ENCODE assay signal across 21 cellular contexts in the genomic region with DNA sequence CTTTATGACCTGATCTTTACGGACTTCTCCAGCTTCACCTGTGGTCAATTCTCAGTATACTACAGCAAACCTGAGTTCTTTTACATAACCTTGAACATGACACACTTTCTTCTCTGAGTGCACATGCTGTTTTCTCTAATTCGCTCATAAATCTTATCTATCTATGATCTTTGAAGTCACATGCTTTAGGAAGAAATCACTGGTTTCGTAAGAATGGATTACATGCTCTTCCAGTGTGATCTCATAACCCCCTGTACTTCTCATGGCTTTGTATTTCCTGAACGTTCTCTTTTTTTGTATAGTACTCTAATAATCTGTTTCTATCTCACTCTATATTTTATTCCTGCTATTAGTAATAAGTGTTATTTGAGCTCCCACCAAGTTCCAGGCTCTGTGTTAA.
"Had no signal": no experiment of that assay in that cellular context is flagged by ENCODE, and none has a peak within 500 bp of the region (broad histone marks: within the 10 kb centered on the region; RNA-seq: fewer than 3 reads in every experiment).

No MANE protein-coding gene starts in this region.

- DNase-seq: activated CD4-positive, alpha-beta memory T cell treated with anti-CD3 and anti-CD28 coated beads, Interleukin-2, amount 10 ng/mL, durations not matched to agents 7 days and 5 days; activated CD4-positive, alpha-beta T cell treated with anti-CD3 and anti-CD28 coated beads, Interleukin-2, amount 10 ng/mL, durations not matched to agents 24 days and 14 days; activated effector memory CD4-positive, alpha-beta T cell treated with Interleukin-2 at 50 U/mL for 16 hours; activated naive CD4-positive, alpha-beta T cell treated with anti-CD3 and anti-CD28 coated beads, Interleukin-2, amount 10 ng/mL, durations not matched to agents 7 days and 5 days; activated T-cell treated with anti-CD3 and anti-CD28 coated beads, Interleukin-2, amount 50 U/mL, for 72 hours; body of pancreas; dermis blood vessel endothelial cell; effector CD8-positive, alpha-beta T cell; erythroblast; head of caudate nucleus; islet precursor cell; left cardiac atrium; retina; sigmoid colon; spleen; stimulated activated CD4-positive, alpha-beta T cell treated with anti-CD3 and anti-CD28 coated beads, Interleukin-4, amount 100 ng/mL, for 24 hours; stimulated activated naive CD4-positive, alpha-beta T cell treated with Interleukin-2 at 50 U/mL for 16 hours; T-helper 9 cell; upper lobe of right lung had no signal

- H3K36me3 ChIP-seq: gastroesophageal sphincter, sigmoid colon, spleen, upper lobe of right lung had no signal

- H3K27me3 ChIP-seq: body of pancreas, gastroesophageal sphincter, sigmoid colon, spleen, upper lobe of right lung had no signal

- H3K4me3 ChIP-seq: body of pancreas, gastroesophageal sphincter, sigmoid colon, spleen, upper lobe of right lung had no signal

- H3K27ac ChIP-seq: body of pancreas, gastroesophageal sphincter, sigmoid colon, spleen, upper lobe of right lung had no signal

- ATAC-seq: activated T-cell treated with anti-CD3 and anti-CD28 coated beads, Interleukin-2, amount 50 U/mL, for 72 hours; body of pancreas; gastroesophageal sphincter; left cardiac atrium; natural killer cell treated with Interleukin-12 subunit alpha and Interleukin-12 subunit beta and Interleukin-15 and Interleukin-18, amount 100 ng/mL, for 72 hours; upper lobe of right lung had no signal

- H3K4me1 ChIP-seq: body of pancreas, gastroesophageal sphincter, sigmoid colon, spleen, upper lobe of right lung had no signal

- H3K9me3 ChIP-seq: body of pancreas, gastroesophageal sphincter, sigmoid colon, upper lobe of right lung had no signal
